ENCODE assay signal across 8 cellular contexts in the genomic region with DNA sequence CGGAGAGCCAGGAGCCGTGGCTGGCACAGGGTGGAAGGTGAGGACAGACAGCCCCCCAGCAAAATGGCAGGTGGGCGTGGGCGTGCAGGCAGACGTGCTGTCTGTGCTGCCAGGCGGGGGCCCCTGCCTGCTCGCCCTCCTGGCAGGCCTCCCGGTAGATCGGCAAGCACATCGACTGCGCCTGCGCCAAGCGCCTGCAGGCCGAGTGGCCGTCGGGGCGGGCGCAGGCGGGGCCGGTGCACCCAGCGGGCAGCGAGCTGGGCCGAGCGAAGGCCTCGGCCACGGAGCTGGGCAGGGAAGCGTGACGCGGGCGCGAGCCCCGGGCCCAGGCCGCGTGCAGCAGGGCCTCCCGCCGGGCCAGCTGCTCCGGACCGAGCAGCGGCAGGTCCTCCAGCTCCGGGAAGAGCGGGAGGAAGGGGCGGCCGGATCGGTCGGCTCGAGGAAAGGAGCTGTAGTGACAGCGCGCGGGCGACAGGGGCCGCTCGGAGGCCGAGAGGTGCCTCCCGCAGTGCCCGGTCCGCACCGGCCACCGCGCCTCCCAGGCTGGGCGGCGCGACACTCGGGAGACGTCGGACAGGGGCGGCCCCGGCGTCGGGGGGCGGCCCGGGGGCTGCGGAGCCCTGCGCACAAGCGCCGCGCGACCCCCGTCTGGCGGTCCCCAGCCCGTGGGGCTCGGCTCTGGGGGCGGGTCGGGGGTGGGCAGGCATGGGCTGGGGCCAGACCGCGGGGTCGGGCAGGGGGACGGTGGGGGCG. TPM values are rescaled to one million over a fixed set of nuclear protein-coding genes. Genes with fewer than 3 reads are reported as not detected.
DNase-seq lines count a peak whose midpoint lies in the region; ATAC-seq and TF ChIP-seq lines count a peak whose summit lies in the region.

No MANE protein-coding gene starts in this region.

- H3K27ac ChIP-seq in mammary epithelial cell (ENCODE audit: insufficient read depth, low read depth, low read length) (no peak overlapping the region), iPS-20b (ENCODE audit: low read length) (no peak overlapping the region)

- no peaks in the 10 kb centered on the region for H4K20me1 ChIP-seq in mammary epithelial cell (ENCODE audit: insufficient read depth, low read length)

- no peak overlapping the region for H3K4me3 Mint-ChIP-seq in activated CD4-positive, alpha-beta memory T cell treated with anti-CD3 and anti-CD28 coated beads for 36 hours
- no peak overlapping the region for H3K4me3 Mint-ChIP-seq in activated CD4-positive, alpha-beta memory T cell treated with anti-CD3 and anti-CD28 coated beads, Interleukin-2, amount 10 ng/mL, durations not matched to agents 7 days and 5 days

- BruUV-seq in mammary epithelial cell (replicated peaks; lab: Mats Ljungman, UMichigan) = no TSS peak

- peak; percentile 13 to 54 for TF ChIP-seq CTCF in mammary epithelial cell (conservative IDR thresholded peaks at IDR 0.05 in 1 of 2, IDR thresholded peaks at IDR 0.05 in 1 of 2; ENCODE audit: extremely low read depth in 1 of 2, insufficient read depth in 1 of 2, low read depth in 1 of 2, low read length in 2 of 2)

- H3K9me3 ChIP-seq in mammary epithelial cell (replicated peaks; ENCODE audit: insufficient read depth, low read length) (no peaks in the 10 kb centered on the region), iPS-20b (ENCODE audit: insufficient read depth, low read depth, low read length) (no peaks in the 10 kb centered on the region), skeletal muscle satellite cell (replicated peaks; ENCODE audit: low read length) (no peaks in the 10 kb centered on the region)

- peaks cover 4% of the 10 kb centered on the region for H3K36me3 Mint-ChIP-seq in activated CD4-positive, alpha-beta memory T cell treated with anti-CD3 and anti-CD28 coated beads for 36 hours
- peaks cover 2% of the 10 kb centered on the region for H3K36me3 Mint-ChIP-seq in activated CD4-positive, alpha-beta memory T cell treated with anti-CD3 and anti-CD28 coated beads, Interleukin-2, amount 10 ng/mL, durations not matched to agents 7 days and 5 days (ENCODE audit: low read depth)

- H3K79me2 ChIP-seq in mammary epithelial cell (ENCODE audit: insufficient read depth, low read length) = no peaks in the 10 kb centered on the region

- POLR2A ChIA-PET in activated CD4-positive, alpha-beta memory T cell treated with anti-CD3 and anti-CD28 coated beads for 36 hours (lab: Charles Lee) = no interaction called here
- POLR2A ChIA-PET in activated CD4-positive, alpha-beta memory T cell treated with anti-CD3 and anti-CD28 coated beads, Interleukin-2, amount 10 ng/mL, durations not matched to agents 7 days and 5 days (lab: Charles Lee) = interaction anchor here (0.7 to 1.5 kb wide), 2 partner anchors 10 to 169 kb away, joined by 3 to 4 read pairs; partner anchors contain the start of gene MRPL58

- peak overlapping the region; percentile 77 for H2AFZ ChIP-seq in mammary epithelial cell (ENCODE audit: low read depth, low read length)

- H3K4me3 ChIP-seq in mammary epithelial cell (replicated peaks in 1 of 3; ENCODE audit: insufficient read depth in 1 of 3, low read depth in 2 of 3, low read length in 3 of 3) = peak overlapping the region in 2 of 3 experiments; percentile 28 to 41
- H3K4me3 ChIP-seq in iPS-20b (ENCODE audit: low read length) = peak overlapping the region; percentile 54; the same call in 1 of the 2 replicates
- peak overlapping the region; percentile 75 for H3K4me3 ChIP-seq in skeletal muscle satellite cell (ENCODE audit: low read length)

- H3K27ac Mint-ChIP-seq in activated CD4-positive, alpha-beta memory T cell treated with anti-CD3 and anti-CD28 coated beads for 36 hours = no peak overlapping the region
- no peak overlapping the region for H3K27ac Mint-ChIP-seq in activated CD4-positive, alpha-beta memory T cell treated with anti-CD3 and anti-CD28 coated beads, Interleukin-2, amount 10 ng/mL, durations not matched to agents 7 days and 5 days

- H3K4me1 Mint-ChIP-seq in activated CD4-positive, alpha-beta memory T cell treated with anti-CD3 and anti-CD28 coated beads for 36 hours (ENCODE audit: low read depth) = peaks cover 12% of the 10 kb centered on the region
- peaks cover 10% of the 10 kb centered on the region for H3K4me1 Mint-ChIP-seq in activated CD4-positive, alpha-beta memory T cell treated with anti-CD3 and anti-CD28 coated beads, Interleukin-2, amount 10 ng/mL, durations not matched to agents 7 days and 5 days

- ATAC-seq in GM19397 (IDR thresholded peaks at IDR 0.05; ENCODE audit: unreplicated experiment) (no peak), HG02840 (IDR thresholded peaks at IDR 0.05; ENCODE audit: low FRiP score, unreplicated experiment) (no peak)

- 4% methylated on average over 22 of the region's 88 CpGs for WGBS in mammary epithelial cell (ENCODE audit: low coverage, missing lambda C conversion rate)

- no peaks in the 10 kb centered on the region for H3K36me3 ChIP-seq in mammary epithelial cell (ENCODE audit: insufficient read depth, low read length)
- no peaks in the 10 kb centered on the region for H3K36me3 ChIP-seq in iPS-20b (ENCODE audit: insufficient read depth, low read depth, low read length)
- no peaks in the 10 kb centered on the region for H3K36me3 ChIP-seq in skeletal muscle satellite cell (ENCODE audit: insufficient read depth, low read length)

- peaks cover 6% of the 10 kb centered on the region for H3K27me3 Mint-ChIP-seq in activated CD4-positive, alpha-beta memory T cell treated with anti-CD3 and anti-CD28 coated beads for 36 hours
- peaks cover 16% of the 10 kb centered on the region for H3K27me3 Mint-ChIP-seq in activated CD4-positive, alpha-beta memory T cell treated with anti-CD3 and anti-CD28 coated beads, Interleukin-2, amount 10 ng/mL, durations not matched to agents 7 days and 5 days

- in situ Hi-C loops in mammary epithelial cell (cut with MboI; ENCODE audit: low sequenced_read_pairs in 2 of 2) = no loop called here

- dilution Hi-C loops in mammary epithelial cell (cut with HindIII; ENCODE audit: low sequenced_read_pairs) = no loop called here

- DNase-seq in activated CD4-positive, alpha-beta memory T cell treated with anti-CD3 and anti-CD28 coated beads for 36 hours = peak; percentile 32
- DNase-seq in activated CD4-positive, alpha-beta memory T cell treated with anti-CD3 and anti-CD28 coated beads, Interleukin-2, amount 10 ng/mL, durations not matched to agents 7 days and 5 days = no peak
- peak; percentile 71 for DNase-seq in NCI-H345 (lab: John Stamatoyannopoulos, UW)
- DNase-seq in mammary epithelial cell = no peak

- H3K4me1 ChIP-seq in mammary epithelial cell (ENCODE audit: insufficient read depth, low read length) (peaks cover 10% of the 10 kb centered on the region), iPS-20b (ENCODE audit: insufficient read depth, low read length) (peaks cover 18% of the 10 kb centered on the region), skeletal muscle satellite cell (ENCODE audit: control insufficient read depth, insufficient read depth, low read length) (peaks cover 15% of the 10 kb centered on the region)

- no peak overlapping the region for H3K9ac ChIP-seq in mammary epithelial cell (ENCODE audit: insufficient read depth, low read length)
- no peak overlapping the region for H3K9ac ChIP-seq in iPS-20b (ENCODE audit: low read depth, low read length)
- H3K9ac ChIP-seq in skeletal muscle satellite cell (ENCODE audit: low read depth, low read length) = peak overlapping the region; percentile 56

- intact Hi-C loops in activated CD4-positive, alpha-beta memory T cell treated with anti-CD3 and anti-CD28 coated beads for 36 hours (cut with micrococcal nuclease) = no loop called here
- intact Hi-C loops in mammary epithelial cell (cut with micrococcal nuclease) = loop anchor here (2.0 kb wide), 1 partner anchor 22 kb away; no protein-coding TSS in a partner anchor

- no peaks in the 10 kb centered on the region for H3K27me3 ChIP-seq in mammary epithelial cell (ENCODE audit: insufficient read depth, low read length)
- peaks cover 69% of the 10 kb centered on the region for H3K27me3 ChIP-seq in iPS-20b (ENCODE audit: insufficient read depth, low read length)
- H3K27me3 ChIP-seq in skeletal muscle satellite cell (ENCODE audit: control insufficient read depth, insufficient read depth, low read length) = peaks cover 5% of the 10 kb centered on the region

- peak overlapping the region; percentile 89 for H3K4me2 ChIP-seq in mammary epithelial cell (ENCODE audit: insufficient read depth, low read depth, low read length)
- peak overlapping the region; percentile 92 for H3K4me2 ChIP-seq in skeletal muscle satellite cell (ENCODE audit: low read length)

- no peaks in the 10 kb centered on the region for H3K9me3 Mint-ChIP-seq in activated CD4-positive, alpha-beta memory T cell treated with anti-CD3 and anti-CD28 coated beads for 36 hours
- H3K9me3 Mint-ChIP-seq in activated CD4-positive, alpha-beta memory T cell treated with anti-CD3 and anti-CD28 coated beads, Interleukin-2, amount 10 ng/mL, durations not matched to agents 7 days and 5 days = no peaks in the 10 kb centered on the region

- CTCF ChIA-PET in activated CD4-positive, alpha-beta memory T cell treated with anti-CD3 and anti-CD28 coated beads for 36 hours (lab: Charles Lee) = interaction anchor here (0.7 to 2.7 kb wide), 13 partner anchors 10 to 277 kb away, joined by 3 to 31 read pairs (median 4); partner anchors contain the start of gene GRIN2C
- CTCF ChIA-PET in activated CD4-positive, alpha-beta memory T cell treated with anti-CD3 and anti-CD28 coated beads, Interleukin-2, amount 10 ng/mL, durations not matched to agents 7 days and 5 days (lab: Charles Lee) = interaction anchor here (1.2 to 1.7 kb wide), 4 partner anchors 13 to 186 kb away, joined by 3 to 5 read pairs (median 4); partner anchors contain the start of gene FDXR
- CTCF ChIA-PET in mammary epithelial cell (lab: Charles Lee; ENCODE audit: low non-redundant PET) = interaction anchor here (0.6 to 0.7 kb wide), 4 partner anchors 26 to 396 kb away, joined by 3 to 6 read pairs (median 4); no protein-coding TSS in a partner anchor

RNA-seq across cellular contexts. Expression of gene GRIN2C, which starts 16.9 kb away (rescaled TPM):
- total RNA-seq in activated CD4-positive, alpha-beta memory T cell treated with anti-CD3 and anti-CD28 coated beads for 36 hours = not detected
- total RNA-seq in activated CD4-positive, alpha-beta memory T cell treated with anti-CD3 and anti-CD28 coated beads, Interleukin-2, amount 10 ng/mL, durations not matched to agents 7 days and 5 days = under 1 TPM in 1 of 2 experiments, not detected in 1; 0.45 TPM
- under 1 TPM; under 0.01 to 0.19 TPM for total RNA-seq in mammary epithelial cell
- polyA plus RNA-seq in mammary epithelial cell = not detected
- not detected for polyA minus RNA-seq in mammary epithelial cell
- total RNA-seq in skeletal muscle satellite cell (2012; rRNA removed) = under 0.01 and 0.51 TPM in 2 replicates

RNA-seq across cellular contexts. Expression of gene FDXR, which starts 30.0 kb away (rescaled TPM):
- 10 to 100 TPM; 18.1 to 18.4 TPM for total RNA-seq in activated CD4-positive, alpha-beta memory T cell treated with anti-CD3 and anti-CD28 coated beads for 36 hours
- 10 to 100 TPM; 22.9 to 24.0 TPM for total RNA-seq in activated CD4-positive, alpha-beta memory T cell treated with anti-CD3 and anti-CD28 coated beads, Interleukin-2, amount 10 ng/mL, durations not matched to agents 7 days and 5 days
- 10 to 100 TPM; 18.0 to 25.7 TPM for total RNA-seq in mammary epithelial cell
- polyA plus RNA-seq in mammary epithelial cell = 20.1 TPM
- 14.3 TPM for polyA minus RNA-seq in mammary epithelial cell
- total RNA-seq in skeletal muscle satellite cell (2012; rRNA removed) = 16.2 and 30.9 TPM in 2 replicates

RNA-seq across cellular contexts. Expression of gene FADS6, which starts 50.7 kb away (rescaled TPM):
- total RNA-seq in activated CD4-positive, alpha-beta memory T cell treated with anti-CD3 and anti-CD28 coated beads for 36 hours = not detected
- total RNA-seq in activated CD4-positive, alpha-beta memory T cell treated with anti-CD3 and anti-CD28 coated beads, Interleukin-2, amount 10 ng/mL, durations not matched to agents 7 days and 5 days = not detected
- total RNA-seq in mammary epithelial cell = not detected
- polyA plus RNA-seq in mammary epithelial cell = not detected
- not detected for polyA minus RNA-seq in mammary epithelial cell
- total RNA-seq in skeletal muscle satellite cell (2012; rRNA removed) = not detected in 2 replicates

Comparison
In these comparisons a context has a peak if more than half of its experiments do, and no peak if none do; other contexts are left out.
1. DNase-seq: peak in activated CD4-positive, alpha-beta memory T cell treated with anti-CD3 and anti-CD28 coated beads for 36 hours (single experiment) and NCI-H345 (single experiment); none in activated CD4-positive, alpha-beta memory T cell treated with anti-CD3 and anti-CD28 coated beads, Interleukin-2, amount 10 ng/mL, durations not matched to agents 7 days and 5 days (single experiment) and mammary epithelial cell (single experiment).
2. Peak in every context shown above with its lines, with median percentiles within 50 percentile points of each other: H3K4me3 ChIP-seq.